In genomic region chr20:32539063-32539816, GRCh38 we compare ENCODE assay signal across 10 cellular contexts. TPM values are rescaled to one million over a fixed set of nuclear protein-coding genes. Genes with fewer than 3 reads are reported as not detected.
DNase-seq lines count a peak whose midpoint lies in the region; ATAC-seq, FAIRE-seq and TF ChIP-seq lines count a peak whose summit lies in the region.
"Had no signal": no experiment of that assay in that cellular context is flagged by ENCODE, and none has a peak within 500 bp of the region (broad histone marks: within the 10 kb centered on the region; RNA-seq: fewer than 3 reads in every experiment).

No MANE protein-coding gene starts in this region.

- H3K27me3 ChIP-seq in lower lobe of right lung (ENCODE audit: low read depth) (no peaks in the 10 kb centered on the region), right atrium auricular region (no peaks in the 10 kb centered on the region)

- TF ChIP-seq POLR2A in lower leg skin (IDR thresholded peaks at IDR 0.05) = no peak

- ATAC-seq in lower lobe of right lung = no peak
- ATAC-seq: SK-N-SH treated with all-trans-retinoic acid at 6 μM for 48 hours had no signal

- H3K9me3 ChIP-seq in lower lobe of right lung (no peaks in the 10 kb centered on the region), right atrium auricular region (no peaks in the 10 kb centered on the region)
- H3K9me3 ChIP-seq: neutrophil had no signal

- H3K27ac ChIP-seq in lower lobe of right lung (peak overlapping the region; percentile 68), right atrium auricular region (peak overlapping the region in 1 of 2 donors; percentile 22)
- H3K27ac ChIP-seq: neutrophil had no signal

- intact Hi-C loops in lower lobe of right lung (cut with DNase I) = no loop called here
- intact Hi-C loops in lower leg skin (cut with DNase I; ENCODE audit: low total_unique reads) = no loop called here

- peak; percentile 55 for DNase-seq in stimulated activated CD4-positive, alpha-beta T cell treated with anti-CD3 and anti-CD28 coated beads, Interleukin-15, amount 100 ng/mL, for 24 hours
- DNase-seq in stimulated activated CD4-positive, alpha-beta T cell treated with anti-CD3 and anti-CD28 coated beads, Interleukin-2, amount 100 ng/mL, for 48 hours = no peak
- DNase-seq in activated T-cell treated with anti-CD3 and anti-CD28 coated beads, Interleukin-2, amount 50 U/mL, for 48 hours = peak; percentile 55 to 60
- DNase-seq in lower lobe of right lung (no peak), urothelium cell line (ENCODE audit: low spot score) (peak; percentile 41), NOMO-1 treated with DMSO at 0.1 percent for 48 hours (lab: John Stamatoyannopoulos, UW; ENCODE audit: unreplicated experiment) (no peak), right atrium auricular region (ENCODE audit: low spot score) (no peak), lower leg skin (ENCODE audit: low spot score in 2 of 2) (no peak)

- H3K4me1 ChIP-seq in lower lobe of right lung (peaks cover 37% of the 10 kb centered on the region), right atrium auricular region (peaks cover 0 to 44% of the 10 kb centered on the region in 2 donors)

- TF ChIP-seq CTCF in lower lobe of right lung (IDR thresholded peaks at IDR 0.05) (no peak), right atrium auricular region (IDR thresholded peaks at IDR 0.05) (no peak), lower leg skin (IDR thresholded peaks at IDR 0.05) (no peak)

- 60 to 68% methylated on average over 12 of the region's 12 CpGs for whole genome bisulfite sequencing in lower leg skin, 2 donors

- no peak for FAIRE-seq in urothelium cell line (lab: Jason Lieb, UNC)

- no peaks in the 10 kb centered on the region for H3K36me3 ChIP-seq in lower lobe of right lung
- no peaks in the 10 kb centered on the region for H3K36me3 ChIP-seq in right atrium auricular region
- H3K36me3 ChIP-seq: neutrophil had no signal

- H3K4me3 ChIP-seq in lower lobe of right lung (no peak overlapping the region), right atrium auricular region (peak overlapping the region in 1 of 2 donors; percentile 2), lower leg skin (ENCODE audit: low read depth, poor library complexity, severe bottlenecking) (no peak overlapping the region)

RNA-seq across cellular contexts. Expression of gene NOL4L, which starts 45.9 kb away (rescaled TPM):
- total RNA-seq in lower lobe of right lung (14.3 TPM), right atrium auricular region (10 to 100 TPM in 1 of 2 donors, 1 to 10 TPM in 1; 7.6 to 10.4 TPM), lower leg skin (10 to 100 TPM in 1 of 4 donors, 1 to 10 TPM in 3; 4.6 to 10.4 (median 7.0) TPM)

Comparison
In these comparisons a context has a peak if more than half of its experiments do, and no peak if none do; other contexts are left out.
1. DNase-seq: peak in stimulated activated CD4-positive, alpha-beta T cell treated with anti-CD3 and anti-CD28 coated beads, Interleukin-15, amount 100 ng/mL, for 24 hours (single experiment), activated T-cell treated with anti-CD3 and anti-CD28 coated beads, Interleukin-2, amount 50 U/mL, for 48 hours (2 of 2) and urothelium cell line (single experiment); none in stimulated activated CD4-positive, alpha-beta T cell treated with anti-CD3 and anti-CD28 coated beads, Interleukin-2, amount 100 ng/mL, for 48 hours (0 of 2), lower lobe of right lung (single experiment), NOMO-1 treated with DMSO at 0.1 percent for 48 hours (single experiment), right atrium auricular region (single experiment) and lower leg skin (0 of 2).